Comparison of ENCODE assay signal across 2 cellular contexts in the genomic region with DNA sequence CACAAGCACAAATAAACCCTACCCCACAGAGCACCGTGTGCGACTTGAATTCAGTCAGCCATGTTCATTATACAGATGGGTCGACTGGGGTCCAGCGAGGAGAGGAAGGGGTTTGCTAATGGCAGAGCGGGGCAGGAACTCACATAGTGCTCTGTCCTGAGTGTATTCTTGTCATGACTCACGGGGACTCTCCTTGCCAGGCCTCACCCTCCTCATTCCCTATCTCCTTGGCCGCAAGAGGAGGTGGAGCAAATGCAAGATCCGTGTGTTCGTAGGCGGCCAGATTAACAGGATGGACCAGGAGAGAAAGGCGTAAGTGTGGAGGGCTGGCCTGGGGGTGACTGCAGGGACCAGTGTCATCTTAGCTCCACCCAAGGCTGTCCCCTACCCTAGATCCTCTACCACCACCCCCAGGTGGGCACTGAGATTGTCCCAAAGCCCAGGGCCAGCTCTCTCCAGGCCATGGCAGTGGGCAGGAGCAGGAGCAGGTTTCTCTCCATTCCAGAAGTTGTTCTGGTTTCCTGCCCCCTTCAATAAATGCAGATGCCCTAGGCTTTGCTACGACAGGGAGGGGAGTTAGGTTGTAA.
TF ChIP-seq lines count a peak whose summit lies in the region.

No MANE protein-coding gene starts in this region.

TF ChIP-seq in HepG2, 621 proteins besides CTCF, POLR2A, EP300 and RAD21:
- TF ChIP-seq ZSCAN20 (CRISPR knock-in tag; IDR thresholded peaks at IDR 0.05; ENCODE audit: borderline replicate concordance) (no peak), MAFK (conservative IDR thresholded peaks at IDR 0.05 in 1 of 2, IDR thresholded peaks at IDR 0.05 in 1 of 2; ENCODE audit: low read length in 2 of 2) (peak in 1 of 2 experiments; percentile 12; a peak in 1 of 4 replicates)

TF ChIP-seq in K562, 482 proteins besides CTCF, POLR2A, EP300 and RAD21:
- TF ChIP-seq MNT (conservative IDR thresholded peaks at IDR 0.05) (no peak), ZNF316 (IDR thresholded peaks at IDR 0.05) (0 out of 2 replicates have a peak, but pooled peaks have one; percentile 15)
TF ChIP-seq in K562: peak in this region for 1.
